1 cellular context compared by ENCODE assay signal in the genomic region with DNA sequence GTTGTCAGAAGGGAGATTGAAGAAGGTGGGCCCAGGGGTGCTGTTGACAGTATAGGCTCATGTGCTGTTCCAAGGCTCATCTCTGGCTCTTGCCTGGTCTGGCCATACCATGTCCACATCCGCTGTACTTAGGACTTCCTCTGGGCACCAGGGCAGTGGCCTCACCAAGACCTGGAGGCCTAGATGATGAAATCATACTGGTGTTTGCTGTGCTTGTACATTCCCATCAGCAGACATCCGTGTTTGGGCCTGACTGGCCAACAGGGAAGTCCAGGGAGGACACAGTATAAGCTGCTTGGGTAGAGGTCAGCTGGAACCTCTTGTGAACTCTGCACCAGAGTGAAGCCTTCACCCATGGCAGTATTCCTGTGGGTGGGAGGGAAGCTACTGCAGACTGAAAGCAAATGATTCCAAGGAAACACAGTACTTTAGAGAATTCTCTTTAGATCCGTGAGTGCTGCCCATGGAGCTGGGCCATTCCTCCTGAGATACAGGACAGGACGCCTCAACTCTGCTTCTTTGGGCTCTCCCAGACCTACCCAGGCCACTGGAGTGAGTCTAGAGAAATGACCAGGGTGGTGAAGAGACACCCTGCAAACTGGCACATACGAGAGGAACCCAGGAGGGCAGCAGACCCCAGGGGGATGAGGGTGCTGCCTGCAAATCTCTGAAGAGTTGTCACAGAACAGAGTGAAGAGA.
TF ChIP-seq lines count a peak whose summit lies in the region.

No MANE protein-coding gene starts in this region.

TF ChIP-seq in HepG2, 621 proteins besides CTCF, POLR2A, EP300 and RAD21 (continues in another document):
- TF ChIP-seq SRF (IDR thresholded peaks at IDR 0.05; ENCODE audit: low read depth, low read length) (peak; percentile 66; the same call in 1 of the 2 replicates), GLMP (CRISPR knock-in tag; IDR thresholded peaks at IDR 0.05; ENCODE audit: borderline replicate concordance) (no peak), CBX1 (IDR thresholded peaks at IDR 0.05; ENCODE audit: low read depth) (no peak), SIX1 (CRISPR knock-in tag; IDR thresholded peaks at IDR 0.05; ENCODE audit: borderline replicate concordance) (no peak), NAIF1 (CRISPR knock-in tag; IDR thresholded peaks at IDR 0.05; ENCODE audit: borderline replicate concordance) (no peak), TCF7L2 (IDR thresholded peaks at IDR 0.05; ENCODE audit: low read depth, low read length) (no peak), AFF4 (CRISPR knock-in tag; IDR thresholded peaks at IDR 0.05) (no peak), ZNF607 (CRISPR knock-in tag; IDR thresholded peaks at IDR 0.05; ENCODE audit: borderline replicate concordance) (0 out of 2 replicates have a peak, but pooled peaks have one; percentile 45), ZNF235 (CRISPR knock-in tag; IDR thresholded peaks at IDR 0.05; ENCODE audit: borderline replicate concordance) (no peak), ZNF205 (CRISPR knock-in tag; IDR thresholded peaks at IDR 0.05) (0 out of 2 replicates have a peak, but pooled peaks have one; percentile 65), PHF20 (CRISPR knock-in tag; IDR thresholded peaks at IDR 0.05) (peak; percentile 46; the same call in 1 of the 2 replicates), MED1 (CRISPR knock-in tag; IDR thresholded peaks at IDR 0.05) (peak; percentile 98), ZMAT3 (CRISPR knock-in tag; conservative IDR thresholded peaks at IDR 0.05) (peak; percentile 87), ZNF83 (CRISPR knock-in tag; IDR thresholded peaks at IDR 0.05; ENCODE audit: borderline replicate concordance) (no peak), ZNF841 (CRISPR knock-in tag; IDR thresholded peaks at IDR 0.05; ENCODE audit: borderline replicate concordance) (peak; percentile 91; the same call in 1 of the 2 replicates), KDM1A (CRISPR knock-in tag; IDR thresholded peaks at IDR 0.05) (0 out of 2 replicates have a peak, but pooled peaks have one; percentile 44), YY1 (IDR thresholded peaks at IDR 0.05; ENCODE audit: insufficient read depth, insufficient replicate concordance, low read depth, low read length) (peak; percentile 12), POGK (CRISPR knock-in tag; conservative IDR thresholded peaks at IDR 0.05) (peak; percentile 90), PAF1 (CRISPR knock-in tag; IDR thresholded peaks at IDR 0.05) (no peak), CBX2 (IDR thresholded peaks at IDR 0.05; ENCODE audit: low read depth, low read length) (no peak), CBX2 (CRISPR knock-in tag; IDR thresholded peaks at IDR 0.05; ENCODE audit: low read depth) (0 out of 2 replicates have a peak, but pooled peaks have one; percentile 47), SMYD3 (CRISPR knock-in tag; IDR thresholded peaks at IDR 0.05) (peak; percentile 39; the same call in 1 of the 2 replicates), MNT (IDR thresholded peaks at IDR 0.05) (0 out of 2 replicates have a peak, but pooled peaks have one; percentile 27), ETV5 (CRISPR knock-in tag; IDR thresholded peaks at IDR 0.05; ENCODE audit: borderline replicate concordance) (peak; percentile 99), FOXK1 (CRISPR knock-in tag; IDR thresholded peaks at IDR 0.05; ENCODE audit: borderline replicate concordance, low read depth) (peak; percentile 57; the same call in 1 of the 2 replicates), KDM4B (CRISPR knock-in tag; IDR thresholded peaks at IDR 0.05) (no peak), ZNF136 (CRISPR knock-in tag; IDR thresholded peaks at IDR 0.05; ENCODE audit: low read depth) (peak; percentile 42; the same call in 1 of the 2 replicates), ZKSCAN1 (IDR thresholded peaks at IDR 0.05; ENCODE audit: low read length) (peak; percentile 56), CEBPG (CRISPR knock-in tag; IDR thresholded peaks at IDR 0.05) (peak; percentile 99), MXD3 (CRISPR knock-in tag; IDR thresholded peaks at IDR 0.05) (no peak), ZNF431 (CRISPR knock-in tag; IDR thresholded peaks at IDR 0.05; ENCODE audit: borderline replicate concordance, low read depth) (peak; percentile 75; the same call in 1 of the 2 replicates), NFYB (CRISPR knock-in tag; IDR thresholded peaks at IDR 0.05) (no peak), MATR3 (CRISPR knock-in tag; IDR thresholded peaks at IDR 0.05) (no peak), ZFY (CRISPR knock-in tag; IDR thresholded peaks at IDR 0.05) (peak; percentile 83), MED13 (CRISPR knock-in tag; IDR thresholded peaks at IDR 0.05) (peak; percentile 77; the same call in 1 of the 2 replicates), ZFP90 (CRISPR knock-in tag; IDR thresholded peaks at IDR 0.05; ENCODE audit: borderline replicate concordance) (peak; percentile 82), RFX5 (IDR thresholded peaks at IDR 0.05; ENCODE audit: low read depth, low read length) (no peak), MYNN (CRISPR knock-in tag; IDR thresholded peaks at IDR 0.05; ENCODE audit: low read depth) (no peak), SPEN (CRISPR knock-in tag; IDR thresholded peaks at IDR 0.05; ENCODE audit: low read depth) (peak; percentile 94), UBTF (CRISPR knock-in tag; IDR thresholded peaks at IDR 0.05) (peak; percentile 71; the same call in 1 of the 2 replicates), ZNF788 (CRISPR knock-in tag; IDR thresholded peaks at IDR 0.05; ENCODE audit: borderline replicate concordance) (peak; percentile 95), ZBTB3 (CRISPR knock-in tag; IDR thresholded peaks at IDR 0.05; ENCODE audit: borderline replicate concordance, low read depth) (peak; percentile 79; the same call in 1 of the 2 replicates), TBX2 (CRISPR knock-in tag; IDR thresholded peaks at IDR 0.05; ENCODE audit: borderline replicate concordance) (peak; percentile 77; the same call in 1 of the 2 replicates), SP2 (CRISPR knock-in tag; IDR thresholded peaks at IDR 0.05) (peak; percentile 6; the same call in 1 of the 2 replicates), ZNF230 (CRISPR knock-in tag; IDR thresholded peaks at IDR 0.05) (peak; percentile 75; the same call in 1 of the 2 replicates)
- TF ChIP-seq, protein P1, sequence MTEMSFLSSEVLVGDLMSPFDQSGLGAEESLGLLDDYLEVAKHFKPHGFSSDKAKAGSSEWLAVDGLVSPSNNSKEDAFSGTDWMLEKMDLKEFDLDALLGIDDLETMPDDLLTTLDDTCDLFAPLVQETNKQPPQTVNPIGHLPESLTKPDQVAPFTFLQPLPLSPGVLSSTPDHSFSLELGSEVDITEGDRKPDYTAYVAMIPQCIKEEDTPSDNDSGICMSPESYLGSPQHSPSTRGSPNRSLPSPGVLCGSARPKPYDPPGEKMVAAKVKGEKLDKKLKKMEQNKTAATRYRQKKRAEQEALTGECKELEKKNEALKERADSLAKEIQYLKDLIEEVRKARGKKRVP (CRISPR knock-in tag; IDR thresholded peaks at IDR 0.05) = peak in 1 of 2 experiments; percentile 99; a peak in 2 of 4 replicates
- TF ChIP-seq, protein P2, sequence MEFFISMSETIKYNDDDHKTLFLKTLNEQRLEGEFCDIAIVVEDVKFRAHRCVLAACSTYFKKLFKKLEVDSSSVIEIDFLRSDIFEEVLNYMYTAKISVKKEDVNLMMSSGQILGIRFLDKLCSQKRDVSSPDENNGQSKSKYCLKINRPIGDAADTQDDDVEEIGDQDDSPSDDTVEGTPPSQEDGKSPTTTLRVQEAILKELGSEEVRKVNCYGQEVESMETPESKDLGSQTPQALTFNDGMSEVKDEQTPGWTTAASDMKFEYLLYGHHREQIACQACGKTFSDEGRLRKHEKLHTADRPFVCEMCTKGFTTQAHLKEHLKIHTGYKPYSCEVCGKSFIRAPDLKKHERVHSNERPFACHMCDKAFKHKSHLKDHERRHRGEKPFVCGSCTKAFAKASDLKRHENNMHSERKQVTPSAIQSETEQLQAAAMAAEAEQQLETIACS (CRISPR knock-in tag; IDR thresholded peaks at IDR 0.05) = no peak
